Comparison of ENCODE assay signal across 16 cellular contexts in the genomic region with DNA sequence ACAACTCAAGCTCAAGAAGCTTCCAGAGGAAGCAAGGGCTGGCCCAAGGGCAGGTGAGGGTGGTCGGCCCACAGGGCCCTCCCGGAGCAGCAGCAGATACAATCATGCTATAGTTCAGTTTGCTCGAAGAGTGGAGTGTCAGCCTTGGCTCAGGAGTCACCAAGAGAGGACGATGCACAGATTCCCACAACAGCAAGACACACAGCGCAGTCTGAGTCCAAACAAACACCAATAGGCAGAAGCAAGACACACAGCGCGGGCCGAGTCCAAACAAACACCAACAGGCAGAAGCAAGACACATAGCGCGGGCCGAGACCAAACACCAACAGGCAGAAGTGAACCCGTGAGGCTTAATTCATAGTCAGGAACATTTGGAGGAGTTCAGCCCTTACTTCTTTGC.
DNase-seq lines count a peak whose midpoint lies in the region; ATAC-seq and TF ChIP-seq lines count a peak whose summit lies in the region.
"Had no signal": no experiment of that assay in that cellular context is flagged by ENCODE, and none has a peak within 500 bp of the region (broad histone marks: within the 10 kb centered on the region; RNA-seq: fewer than 3 reads in every experiment).

No MANE protein-coding gene starts in this region.

- TF ChIP-seq CTCF in endothelial cell (IDR thresholded peaks at IDR 0.05; ENCODE audit: unreplicated experiment) (no peak), GM13976 (IDR thresholded peaks at IDR 0.05; ENCODE audit: borderline replicate concordance, control extremely low read depth, extremely low read depth, insufficient read depth, missing control alignments) (no peak)

- no peak overlapping the region for H3K27ac Mint-ChIP-seq in endothelial cell (ENCODE audit: unreplicated experiment)
- H3K27ac Mint-ChIP-seq: B cell; CD4-positive, CD25-positive, alpha-beta regulatory T cell; CD8-positive, alpha-beta memory T cell had no signal

- H3K4me3 Mint-ChIP-seq in endothelial cell (ENCODE audit: unreplicated experiment): peak overlapping the region; percentile 16
- H3K4me3 Mint-ChIP-seq: B cell; CD4-positive, CD25-positive, alpha-beta regulatory T cell; CD8-positive, alpha-beta memory T cell had no signal

- in situ Hi-C loops in GM13976 (cut with MboI; ENCODE audit: low sequenced_read_pairs, unreplicated experiment): no loop called here

- intact Hi-C loops in cardiac septum (cut with DNase I) (no loop called here), Right ventricle myocardium superior (cut with DNase I) (no loop called here), posterior vena cava (cut with DNase I) (no loop called here)

- peak; percentile 19 for DNase-seq in cardiac septum (ENCODE audit: low spot score)
- no peak for DNase-seq in Right ventricle myocardium superior
- no peak for DNase-seq in endothelial cell (ENCODE audit: low spot score)
- DNase-seq in posterior vena cava (ENCODE audit: low spot score): peak; percentile 61
- no peak for DNase-seq in GM13976 (ENCODE audit: low spot score)
- DNase-seq: CD4-positive, CD25-positive, alpha-beta regulatory T cell; CD8-positive, alpha-beta memory T cell; DMS 273 treated with DMSO at 0.1 percent for 48 hours; DMS79; EL; GF-D8; GOT3; H7; HCEC 1CT had no signal

- H3K27me3 Mint-ChIP-seq in endothelial cell (ENCODE audit: unreplicated experiment): peaks cover 17% of the 10 kb centered on the region
- H3K27me3 Mint-ChIP-seq: B cell; CD8-positive, alpha-beta memory T cell had no signal

- no peaks in the 10 kb centered on the region for H3K4me1 Mint-ChIP-seq in endothelial cell (ENCODE audit: unreplicated experiment)
- H3K4me1 Mint-ChIP-seq: B cell; CD4-positive, CD25-positive, alpha-beta regulatory T cell; CD8-positive, alpha-beta memory T cell had no signal

- H3K9me3 Mint-ChIP-seq in endothelial cell (ENCODE audit: unreplicated experiment): peaks cover 38% of the 10 kb centered on the region
- H3K9me3 Mint-ChIP-seq: CD8-positive, alpha-beta memory T cell had no signal

- no peak for ATAC-seq in Right ventricle myocardium superior (ENCODE audit: poor library complexity)
- ATAC-seq in SK-N-SH treated with all-trans-retinoic acid at 6 μM for 48 hours: no peak

- peaks cover 22% of the 10 kb centered on the region for H3K36me3 Mint-ChIP-seq in endothelial cell (ENCODE audit: low read depth, unreplicated experiment)
- H3K36me3 Mint-ChIP-seq: CD4-positive, CD25-positive, alpha-beta regulatory T cell; CD8-positive, alpha-beta memory T cell had no signal

TF ChIP-seq in SK-N-SH treated with all-trans-retinoic acid at 6 μM for 48 hours, 23 proteins besides CTCF, POLR2A, EP300 and RAD21:
- TF ChIP-seq, protein P1, sequence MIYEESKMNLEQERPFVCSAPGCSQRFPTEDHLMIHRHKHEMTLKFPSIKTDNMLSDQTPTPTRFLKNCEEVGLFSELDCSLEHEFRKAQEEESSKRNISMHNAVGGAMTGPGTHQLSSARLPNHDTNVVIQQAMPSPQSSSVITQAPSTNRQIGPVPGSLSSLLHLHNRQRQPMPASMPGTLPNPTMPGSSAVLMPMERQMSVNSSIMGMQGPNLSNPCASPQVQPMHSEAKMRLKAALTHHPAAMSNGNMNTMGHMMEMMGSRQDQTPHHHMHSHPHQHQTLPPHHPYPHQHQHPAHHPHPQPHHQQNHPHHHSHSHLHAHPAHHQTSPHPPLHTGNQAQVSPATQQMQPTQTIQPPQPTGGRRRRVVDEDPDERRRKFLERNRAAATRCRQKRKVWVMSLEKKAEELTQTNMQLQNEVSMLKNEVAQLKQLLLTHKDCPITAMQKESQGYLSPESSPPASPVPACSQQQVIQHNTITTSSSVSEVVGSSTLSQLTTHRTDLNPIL (CRISPR knock-in tag; IDR thresholded peaks at IDR 0.05; ENCODE audit: low read depth): no peak
- TF ChIP-seq, protein P2, sequence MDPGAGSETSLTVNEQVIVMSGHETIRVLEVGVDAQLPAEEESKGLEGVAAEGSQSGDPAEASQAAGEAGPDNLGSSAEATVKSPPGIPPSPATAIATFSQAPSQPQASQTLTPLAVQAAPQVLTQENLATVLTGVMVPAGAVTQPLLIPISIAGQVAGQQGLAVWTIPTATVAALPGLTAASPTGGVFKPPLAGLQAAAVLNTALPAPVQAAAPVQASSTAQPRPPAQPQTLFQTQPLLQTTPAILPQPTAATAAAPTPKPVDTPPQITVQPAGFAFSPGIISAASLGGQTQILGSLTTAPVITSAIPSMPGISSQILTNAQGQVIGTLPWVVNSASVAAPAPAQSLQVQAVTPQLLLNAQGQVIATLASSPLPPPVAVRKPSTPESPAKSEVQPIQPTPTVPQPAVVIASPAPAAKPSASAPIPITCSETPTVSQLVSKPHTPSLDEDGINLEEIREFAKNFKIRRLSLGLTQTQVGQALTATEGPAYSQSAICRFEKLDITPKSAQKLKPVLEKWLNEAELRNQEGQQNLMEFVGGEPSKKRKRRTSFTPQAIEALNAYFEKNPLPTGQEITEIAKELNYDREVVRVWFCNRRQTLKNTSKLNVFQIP (CRISPR knock-in tag; IDR thresholded peaks at IDR 0.05; ENCODE audit: borderline replicate concordance, low read depth): no peak
- TF ChIP-seq ZFP30 (CRISPR knock-in tag; IDR thresholded peaks at IDR 0.05) (no peak), SNAI2 (CRISPR knock-in tag; IDR thresholded peaks at IDR 0.05) (no peak), BACH2 (CRISPR knock-in tag; IDR thresholded peaks at IDR 0.05; ENCODE audit: borderline replicate concordance) (no peak), RARB (CRISPR knock-in tag; IDR thresholded peaks at IDR 0.05) (no peak), TCF4 (CRISPR knock-in tag; IDR thresholded peaks at IDR 0.05; ENCODE audit: borderline replicate concordance) (no peak), ISL1 (CRISPR knock-in tag; IDR thresholded peaks at IDR 0.05) (no peak), ZC3H10 (CRISPR knock-in tag; IDR thresholded peaks at IDR 0.05) (no peak), GLIS3 (CRISPR knock-in tag; IDR thresholded peaks at IDR 0.05) (no peak), OSR1 (CRISPR knock-in tag; IDR thresholded peaks at IDR 0.05) (no peak)
- TF ChIP-seq, protein P3, sequence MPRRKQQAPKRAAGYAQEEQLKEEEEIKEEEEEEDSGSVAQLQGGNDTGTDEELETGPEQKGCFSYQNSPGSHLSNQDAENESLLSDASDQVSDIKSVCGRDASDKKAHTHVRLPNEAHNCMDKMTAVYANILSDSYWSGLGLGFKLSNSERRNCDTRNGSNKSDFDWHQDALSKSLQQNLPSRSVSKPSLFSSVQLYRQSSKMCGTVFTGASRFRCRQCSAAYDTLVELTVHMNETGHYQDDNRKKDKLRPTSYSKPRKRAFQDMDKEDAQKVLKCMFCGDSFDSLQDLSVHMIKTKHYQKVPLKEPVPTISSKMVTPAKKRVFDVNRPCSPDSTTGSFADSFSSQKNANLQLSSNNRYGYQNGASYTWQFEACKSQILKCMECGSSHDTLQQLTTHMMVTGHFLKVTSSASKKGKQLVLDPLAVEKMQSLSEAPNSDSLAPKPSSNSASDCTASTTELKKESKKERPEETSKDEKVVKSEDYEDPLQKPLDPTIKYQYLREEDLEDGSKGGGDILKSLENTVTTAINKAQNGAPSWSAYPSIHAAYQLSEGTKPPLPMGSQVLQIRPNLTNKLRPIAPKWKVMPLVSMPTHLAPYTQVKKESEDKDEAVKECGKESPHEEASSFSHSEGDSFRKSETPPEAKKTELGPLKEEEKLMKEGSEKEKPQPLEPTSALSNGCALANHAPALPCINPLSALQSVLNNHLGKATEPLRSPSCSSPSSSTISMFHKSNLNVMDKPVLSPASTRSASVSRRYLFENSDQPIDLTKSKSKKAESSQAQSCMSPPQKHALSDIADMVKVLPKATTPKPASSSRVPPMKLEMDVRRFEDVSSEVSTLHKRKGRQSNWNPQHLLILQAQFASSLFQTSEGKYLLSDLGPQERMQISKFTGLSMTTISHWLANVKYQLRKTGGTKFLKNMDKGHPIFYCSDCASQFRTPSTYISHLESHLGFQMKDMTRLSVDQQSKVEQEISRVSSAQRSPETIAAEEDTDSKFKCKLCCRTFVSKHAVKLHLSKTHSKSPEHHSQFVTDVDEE (CRISPR knock-in tag; IDR thresholded peaks at IDR 0.05): no peak

Comparison
In these comparisons a context has a peak if more than half of its experiments do, and no peak if none do; other contexts are left out.
1. DNase-seq: peak in cardiac septum (single experiment) and posterior vena cava (single experiment); none in Right ventricle myocardium superior (single experiment), endothelial cell (single experiment) and GM13976 (single experiment).